ENCODE assay signal across 16 cellular contexts in the genomic region with DNA sequence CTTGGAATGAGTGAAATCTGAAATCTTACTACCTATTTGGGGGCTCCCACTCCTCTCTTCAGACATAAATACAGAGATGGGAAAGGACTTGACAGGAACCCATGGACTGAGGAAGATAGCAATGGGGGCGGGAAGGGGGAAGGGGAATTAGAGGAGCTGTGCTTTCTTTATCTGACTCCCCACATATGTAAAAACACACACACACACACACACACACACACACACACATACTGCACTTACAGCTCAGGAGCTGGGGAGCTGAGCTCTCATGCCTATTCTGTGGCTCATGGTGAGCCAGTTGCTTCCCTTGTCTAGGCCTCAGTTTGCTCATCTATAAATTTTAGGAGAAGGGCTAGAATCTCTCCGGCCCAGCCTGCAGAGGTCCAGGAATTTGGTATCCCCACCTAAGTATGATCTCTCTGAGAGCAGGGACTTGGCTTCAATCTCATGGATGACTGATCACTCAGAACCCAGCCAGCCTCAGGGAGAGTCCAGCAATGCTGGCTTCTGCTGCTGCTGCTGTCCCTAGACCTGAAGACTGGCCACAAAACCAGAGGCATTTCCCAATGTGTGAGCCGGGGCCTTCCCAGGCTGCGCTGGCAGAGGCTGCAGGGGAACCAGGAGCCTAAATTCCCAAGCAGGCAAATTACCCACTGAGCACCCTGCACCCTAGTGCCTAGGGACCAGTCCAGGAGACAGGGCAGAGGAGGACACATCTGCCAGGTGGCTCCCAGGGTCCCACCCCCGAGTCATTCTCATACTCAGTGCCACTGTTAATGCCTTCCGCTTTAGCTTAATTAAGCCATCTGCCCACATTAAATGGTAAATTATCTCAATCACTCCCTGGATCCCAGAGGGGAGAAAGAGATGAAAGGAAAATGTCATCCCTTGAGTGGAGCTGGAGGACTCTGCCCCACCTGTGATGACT. TPM values are rescaled to one million over a fixed set of nuclear protein-coding genes. Genes with fewer than 3 reads are reported as not detected.
DNase-seq lines count a peak whose midpoint lies in the region; TF ChIP-seq lines count a peak whose summit lies in the region.
"Had no signal": no experiment of that assay in that cellular context is flagged by ENCODE, and none has a peak within 500 bp of the region (broad histone marks: within the 10 kb centered on the region; RNA-seq: fewer than 3 reads in every experiment).

No MANE protein-coding gene starts in this region.

- no peaks in the 10 kb centered on the region for H3K4me1 Mint-ChIP-seq in neural crest cell
- H3K4me1 Mint-ChIP-seq: activated T-helper 17 cell treated with anti-CD3 and anti-CD28 coated beads, Interleukin-2, amount 50 U/mL, for 72 hours; CD4-positive, alpha-beta memory T cell; stimulated activated effector memory CD8-positive, alpha-beta T cell treated with anti-CD3 and anti-CD28 coated beads, Interleukin-12 subunit alpha, Interleukin-12 subunit beta, amount 100 ng/mL, for 72 hours had no signal

- H3K27me3 Mint-ChIP-seq in neural crest cell (ENCODE audit: low read depth): peaks cover 2% of the 10 kb centered on the region

- H3K9me3 Mint-ChIP-seq in neural crest cell: no peaks in the 10 kb centered on the region
- H3K9me3 Mint-ChIP-seq: activated T-helper 17 cell treated with anti-CD3 and anti-CD28 coated beads, Interleukin-2, amount 50 U/mL, for 72 hours; CD4-positive, alpha-beta memory T cell; H9; stimulated activated effector memory CD8-positive, alpha-beta T cell treated with anti-CD3 and anti-CD28 coated beads, Interleukin-12 subunit alpha, Interleukin-12 subunit beta, amount 100 ng/mL, for 72 hours had no signal

- no peak for TF ChIP-seq CTCF in neural crest cell (conservative IDR thresholded peaks at IDR 0.05)

- H3K36me3 Mint-ChIP-seq in neural crest cell (ENCODE audit: low read depth): no peaks in the 10 kb centered on the region
- H3K36me3 Mint-ChIP-seq: CD4-positive, alpha-beta memory T cell; stimulated activated effector memory CD8-positive, alpha-beta T cell treated with anti-CD3 and anti-CD28 coated beads, Interleukin-12 subunit alpha, Interleukin-12 subunit beta, amount 100 ng/mL, for 72 hours; type B pancreatic cell had no signal

- no peak overlapping the region for H3K4me3 Mint-ChIP-seq in neural crest cell
- H3K4me3 Mint-ChIP-seq: activated CD8-positive, alpha-beta T cell treated with anti-CD3 and anti-CD28 coated beads, Interleukin-2, amount 10 ng/mL, durations not matched to agents 7 days and 5 days; activated T-helper 17 cell treated with anti-CD3 and anti-CD28 coated beads, Interleukin-2, amount 50 U/mL, for 72 hours; CD4-positive, alpha-beta memory T cell; H9; stimulated activated effector memory CD8-positive, alpha-beta T cell treated with anti-CD3 and anti-CD28 coated beads, Interleukin-12 subunit alpha, Interleukin-12 subunit beta, amount 100 ng/mL, for 72 hours; type B pancreatic cell had no signal

- DNase-seq in NCI-H2081 (lab: John Stamatoyannopoulos, UW) (peak; percentile 15 to 68), NCI-H2081 treated with DMSO at 0.1 percent for 48 hours (lab: John Stamatoyannopoulos, UW) (no peak), NCI-H1417 (lab: John Stamatoyannopoulos, UW) (peak in 2 of 3 experiments; percentile 79 to 97), NCI-H748 treated with DMSO at 0.1 percent for 48 hours (lab: John Stamatoyannopoulos, UW) (peak; percentile 61), neural crest cell (ENCODE audit: low read depth, low spot score) (no peak), NK-92 (lab: John Stamatoyannopoulos, UW; ENCODE audit: unreplicated experiment) (no peak)
- DNase-seq in central memory CD4-positive, alpha-beta T cell: no peak
- no peak for DNase-seq in activated CD8-positive, alpha-beta memory T cell treated with anti-CD3 and anti-CD28 coated beads for 24 hours
- DNase-seq: activated CD8-positive, alpha-beta T cell treated with anti-CD3 and anti-CD28 coated beads, Interleukin-2, amount 10 ng/mL, durations not matched to agents 7 days and 5 days; CD4-positive, alpha-beta memory T cell; foreskin fibroblast; H9; OCI-M1 had no signal

- peak overlapping the region; percentile 15 for H3K27ac Mint-ChIP-seq in neural crest cell (ENCODE audit: unreplicated experiment)
- H3K27ac Mint-ChIP-seq: activated CD8-positive, alpha-beta T cell treated with anti-CD3 and anti-CD28 coated beads, Interleukin-2, amount 10 ng/mL, durations not matched to agents 7 days and 5 days; activated T-helper 17 cell treated with anti-CD3 and anti-CD28 coated beads, Interleukin-2, amount 50 U/mL, for 72 hours; stimulated activated effector memory CD8-positive, alpha-beta T cell treated with anti-CD3 and anti-CD28 coated beads, Interleukin-12 subunit alpha, Interleukin-12 subunit beta, amount 100 ng/mL, for 72 hours; type B pancreatic cell had no signal

RNA-seq across cellular contexts. Expression of gene RBM15, which starts 57.5 kb away (rescaled TPM):
- total RNA-seq in neural crest cell: 52.6 and 54.0 TPM in 2 replicates

Comparison
In these comparisons a context has a peak if more than half of its experiments do, and no peak if none do; other contexts are left out.
1. DNase-seq: peak in NCI-H2081 (2 of 2), NCI-H1417 (2 of 3) and NCI-H748 treated with DMSO at 0.1 percent for 48 hours (single experiment); none in NCI-H2081 treated with DMSO at 0.1 percent for 48 hours (single experiment), neural crest cell (single experiment), central memory CD4-positive, alpha-beta T cell (single experiment), activated CD8-positive, alpha-beta memory T cell treated with anti-CD3 and anti-CD28 coated beads for 24 hours (single experiment) and NK-92 (single experiment).